Comparison of ENCODE assay signal across 34 cellular contexts in genomic region chr16:21703156-21703555, GRCh38. TPM values are rescaled to one million over a fixed set of nuclear protein-coding genes. Genes with fewer than 3 reads are reported as not detected.
"Had no signal": no experiment of that assay in that cellular context is flagged by ENCODE, and none has a peak within 500 bp of the region (broad histone marks: within the 10 kb centered on the region; RNA-seq: fewer than 3 reads in every experiment).

No MANE protein-coding gene starts in this region.

- H3K4me1 Mint-ChIP-seq: activated naive CD4-positive, alpha-beta T cell treated with anti-CD3 and anti-CD28 coated beads, Interleukin-2, amount 10 ng/mL, durations not matched to agents 7 days and 5 days; brain had no signal

- H3K4me3 ChIP-seq: ascending aorta, breast epithelium, cardiac muscle cell, colonic mucosa, esophagus squamous epithelium, gastroesophageal sphincter had no signal

- FAIRE-seq: endometrium, endothelial cell of umbilical vein had no signal

- H3K36me3 Mint-ChIP-seq: activated naive CD4-positive, alpha-beta T cell treated with anti-CD3 and anti-CD28 coated beads, Interleukin-2, amount 10 ng/mL, durations not matched to agents 7 days and 5 days; activated naive CD4-positive, alpha-beta T cell treated with anti-CD3 and anti-CD28 coated beads, Interleukin-2, amount 50 U/mL, for 72 hours; activated naive CD8-positive, alpha-beta T cell treated with anti-CD3 and anti-CD28 coated beads, Interleukin-2, amount 10 ng/mL, durations not matched to agents 7 days and 5 days; brain had no signal

- H3K9me3 Mint-ChIP-seq: activated CD4-positive, alpha-beta memory T cell treated with anti-CD3 and anti-CD28 coated beads, Interleukin-2, amount 10 ng/mL, durations not matched to agents 7 days and 5 days; activated CD4-positive, alpha-beta T cell treated with anti-CD3 and anti-CD28 coated beads, Interleukin-2, amount 10 ng/mL, durations not matched to agents 7 days and 5 days; activated naive CD4-positive, alpha-beta T cell treated with anti-CD3 and anti-CD28 coated beads, Interleukin-2, amount 10 ng/mL, durations not matched to agents 7 days and 5 days; activated naive CD4-positive, alpha-beta T cell treated with anti-CD3 and anti-CD28 coated beads, Interleukin-2, amount 50 U/mL, for 72 hours; activated naive CD8-positive, alpha-beta T cell treated with anti-CD3 and anti-CD28 coated beads, Interleukin-2, amount 10 ng/mL, durations not matched to agents 7 days and 5 days; activated T-cell treated with anti-CD3 and anti-CD28 coated beads, Interleukin-2, amount 50 U/mL, for 24 hours; activated T-cell treated with anti-CD3 and anti-CD28 coated beads, Interleukin-2, amount 50 U/mL, for 72 hours had no signal

- H3K27ac ChIP-seq: ascending aorta, breast epithelium, cardiac muscle cell, colonic mucosa, epithelial cell of prostate, esophagus squamous epithelium, gastroesophageal sphincter had no signal

- H3K4me1 ChIP-seq: ascending aorta, breast epithelium, colonic mucosa had no signal

- H3K27me3 ChIP-seq: breast epithelium, cardiac muscle cell, colonic mucosa, esophagus squamous epithelium had no signal

- DNase-seq: activated CD4-positive, alpha-beta memory T cell treated with anti-CD3 and anti-CD28 coated beads, Interleukin-2, amount 10 ng/mL, durations not matched to agents 7 days and 5 days; activated CD4-positive, alpha-beta T cell treated with anti-CD3 and anti-CD28 coated beads for 1 hour; activated CD4-positive, alpha-beta T cell treated with anti-CD3 and anti-CD28 coated beads for 4 hours; activated CD4-positive, alpha-beta T cell treated with anti-CD3 and anti-CD28 coated beads, Interleukin-2, amount 10 ng/mL, durations not matched to agents 7 days and 5 days; activated CD4-positive, alpha-beta T cell treated with anti-CD3 and anti-CD28 coated beads, Interleukin-2, amount 50 U/mL, for 4 hours; activated CD8-positive, alpha-beta memory T cell treated with anti-CD3 and anti-CD28 coated beads, Interleukin-2, amount 50 U/mL, for 48 hours; activated gamma-delta T cell; activated naive CD4-positive, alpha-beta T cell; activated naive CD4-positive, alpha-beta T cell treated with anti-CD3 and anti-CD28 coated beads, Interleukin-2, amount 10 ng/mL, durations not matched to agents 7 days and 5 days; activated naive CD8-positive, alpha-beta T cell treated with anti-CD3 and anti-CD28 coated beads, Interleukin-2, amount 10 ng/mL, durations not matched to agents 7 days and 5 days; activated T-cell treated with anti-CD3 and anti-CD28 coated beads for 4 hours; activated T-cell treated with anti-CD3 and anti-CD28 coated beads, Interleukin-2, amount 50 U/mL, for 24 hours; activated T-cell treated with anti-CD3 and anti-CD28 coated beads, Interleukin-2, amount 50 U/mL, for 72 hours; central memory CD4-positive, alpha-beta T cell; cerebellar nuclear complex; colonic mucosa; effector CD8-positive, alpha-beta T cell; esophagus squamous epithelium; foreskin melanocyte; T-helper 2 cell had no signal

- H3K27me3 Mint-ChIP-seq: activated CD4-positive, alpha-beta memory T cell treated with anti-CD3 and anti-CD28 coated beads, Interleukin-2, amount 10 ng/mL, durations not matched to agents 7 days and 5 days; activated T-cell treated with anti-CD3 and anti-CD28 coated beads, Interleukin-2, amount 50 U/mL, for 24 hours; brain had no signal

- H3K27ac Mint-ChIP-seq: activated CD4-positive, alpha-beta memory T cell treated with anti-CD3 and anti-CD28 coated beads, Interleukin-2, amount 10 ng/mL, durations not matched to agents 7 days and 5 days; activated CD4-positive, alpha-beta T cell treated with anti-CD3 and anti-CD28 coated beads, Interleukin-2, amount 10 ng/mL, durations not matched to agents 7 days and 5 days; activated naive CD4-positive, alpha-beta T cell treated with anti-CD3 and anti-CD28 coated beads, Interleukin-2, amount 10 ng/mL, durations not matched to agents 7 days and 5 days; activated naive CD4-positive, alpha-beta T cell treated with anti-CD3 and anti-CD28 coated beads, Interleukin-2, amount 50 U/mL, for 72 hours; activated naive CD8-positive, alpha-beta T cell treated with anti-CD3 and anti-CD28 coated beads, Interleukin-2, amount 10 ng/mL, durations not matched to agents 7 days and 5 days; activated T-cell treated with anti-CD3 and anti-CD28 coated beads, Interleukin-2, amount 50 U/mL, for 24 hours; activated T-cell treated with anti-CD3 and anti-CD28 coated beads, Interleukin-2, amount 50 U/mL, for 72 hours; brain had no signal

- ATAC-seq: activated naive CD4-positive, alpha-beta T cell treated with anti-CD3 and anti-CD28 coated beads, Interleukin-2, amount 50 U/mL, for 72 hours; activated T-cell treated with anti-CD3 and anti-CD28 coated beads, Interleukin-2, amount 50 U/mL, for 72 hours; gastroesophageal sphincter had no signal

- H3K9me3 ChIP-seq: ascending aorta, breast epithelium, colonic mucosa, esophagus squamous epithelium, gastroesophageal sphincter had no signal

- H3K4me3 Mint-ChIP-seq: activated CD4-positive, alpha-beta memory T cell treated with anti-CD3 and anti-CD28 coated beads, Interleukin-2, amount 10 ng/mL, durations not matched to agents 7 days and 5 days; activated CD4-positive, alpha-beta T cell treated with anti-CD3 and anti-CD28 coated beads, Interleukin-2, amount 10 ng/mL, durations not matched to agents 7 days and 5 days; activated naive CD4-positive, alpha-beta T cell treated with anti-CD3 and anti-CD28 coated beads, Interleukin-2, amount 10 ng/mL, durations not matched to agents 7 days and 5 days; activated naive CD8-positive, alpha-beta T cell treated with anti-CD3 and anti-CD28 coated beads, Interleukin-2, amount 10 ng/mL, durations not matched to agents 7 days and 5 days; activated T-cell treated with anti-CD3 and anti-CD28 coated beads, Interleukin-2, amount 50 U/mL, for 24 hours; activated T-cell treated with anti-CD3 and anti-CD28 coated beads, Interleukin-2, amount 50 U/mL, for 72 hours; brain had no signal

- H3K36me3 ChIP-seq: ascending aorta, breast epithelium, cardiac muscle cell, colonic mucosa, esophagus squamous epithelium, gastroesophageal sphincter had no signal

RNA-seq across cellular contexts. Expression of gene OTOA, which starts 39.4 kb away (rescaled TPM):
- total RNA-seq: ascending aorta, colonic mucosa, dermis microvascular lymphatic vessel endothelial cell had no signal
- polyA plus RNA-seq: cardiac muscle cell, endothelial cell of umbilical vein, esophagus, fibroblast of lung had no signal

RNA-seq across cellular contexts. Expression of gene IGSF6, which starts 50.7 kb away (rescaled TPM):
- total RNA-seq: cardiac muscle cell, endothelial cell of umbilical vein, fibroblast of lung, fibroblast of villous mesenchyme, glomerular endothelial cell had no signal
- polyA plus RNA-seq: endothelial cell of umbilical vein, fibroblast of lung had no signal
